ENCODE assay signal across 8 cellular contexts in genomic region chr1:162561037-162561615, GRCh38. TPM values are rescaled to one million over a fixed set of nuclear protein-coding genes. Genes with fewer than 3 reads are reported as not detected.
DNase-seq lines count a peak whose midpoint lies in the region; ATAC-seq and TF ChIP-seq lines count a peak whose summit lies in the region.

No MANE protein-coding gene starts in this region.

- peaks cover 1% of the 10 kb centered on the region for H3K36me3 Mint-ChIP-seq in activated naive CD4-positive, alpha-beta T cell treated with anti-CD3 and anti-CD28 coated beads for 36 hours (ENCODE audit: low read depth)

- no peaks in the 10 kb centered on the region for H3K9me3 Mint-ChIP-seq in activated naive CD4-positive, alpha-beta T cell treated with anti-CD3 and anti-CD28 coated beads for 36 hours

- H3K27me3 Mint-ChIP-seq in activated naive CD4-positive, alpha-beta T cell treated with anti-CD3 and anti-CD28 coated beads for 36 hours (ENCODE audit: low read depth) = no peaks in the 10 kb centered on the region

- H3K9me3 ChIP-seq in SJSA1 (replicated peaks) (no peaks in the 10 kb centered on the region), gastroesophageal sphincter (no peaks in the 10 kb centered on the region)

- CTCF ChIA-PET in activated naive CD4-positive, alpha-beta T cell treated with anti-CD3 and anti-CD28 coated beads for 36 hours (lab: Charles Lee) = no interaction called here

- H3K27me3 ChIP-seq in SJSA1 (replicated peaks) = no peaks in the 10 kb centered on the region
- no peaks in the 10 kb centered on the region for H3K27me3 ChIP-seq in gastroesophageal sphincter

- WGBS in gastroesophageal sphincter (ENCODE audit: low coverage in 1 of 2), 2 donors = no CpG with 5 or more reads among the region's 53 CpGs

- H3K27ac ChIP-seq in SJSA1 (peak overlapping the region; percentile 92), gastroesophageal sphincter (peak overlapping the region; percentile 90 to 99 (median 97))

- DNase-seq in GM04503 (ENCODE audit: low read depth) = peak; percentile 84
- DNase-seq in HFF-Myc (ENCODE audit: extremely low read depth, low read depth) = peak; percentile 78
- peak; percentile 93 for DNase-seq in MV-4-11 (lab: John Stamatoyannopoulos, UW)
- DNase-seq in SJSA1 (ENCODE audit: low read depth in 1 of 2, low spot score in 2 of 2) = peak; percentile 96 to 99
- peak; percentile 98 for DNase-seq in activated naive CD4-positive, alpha-beta T cell treated with anti-CD3 and anti-CD28 coated beads for 36 hours
- peak; percentile 67 for DNase-seq in non-pigmented ciliary epithelial cell (ENCODE audit: low read depth)
- peak; percentile 96 for DNase-seq in superior temporal gyrus (ENCODE audit: extremely low spot score)

- no peak for TF ChIP-seq EP300 in gastroesophageal sphincter (IDR thresholded peaks at IDR 0.05)

- peaks cover 35% of the 10 kb centered on the region for H3K4me1 Mint-ChIP-seq in activated naive CD4-positive, alpha-beta T cell treated with anti-CD3 and anti-CD28 coated beads for 36 hours (ENCODE audit: low read depth)

- H3K4me3 ChIP-seq in HFF-Myc (replicated peaks; ENCODE audit: low read depth, low read length) (peak overlapping the region; percentile 91), SJSA1 (peak overlapping the region; percentile 84), gastroesophageal sphincter (peak overlapping the region; percentile 49 to 95)

- intact Hi-C loops in activated naive CD4-positive, alpha-beta T cell treated with anti-CD3 and anti-CD28 coated beads for 36 hours (cut with micrococcal nuclease) = loop anchor here (1.0 to 10.0 kb wide), 7 partner anchors 64 to 949 kb away; partner anchors contain the start of genes ATF6, HSD17B7, NOS1AP and NUF2

- H3K36me3 ChIP-seq in SJSA1 (peaks cover 22% of the 10 kb centered on the region), gastroesophageal sphincter (peaks cover 0 to 3% of the 10 kb centered on the region in 2 donors)

- TF ChIP-seq POLR2A in gastroesophageal sphincter (IDR thresholded peaks at IDR 0.05) = peak; percentile 76

- TF ChIP-seq CTCF in HFF-Myc (IDR thresholded peaks at IDR 0.05; ENCODE audit: low read depth, low read length, missing control alignments) (no peak), gastroesophageal sphincter (IDR thresholded peaks at IDR 0.05) (peak in 2 of 4 experiments; percentile 6 to 19)

- H3K4me3 Mint-ChIP-seq in activated naive CD4-positive, alpha-beta T cell treated with anti-CD3 and anti-CD28 coated beads for 36 hours = peak overlapping the region; percentile 92

- peak; percentile 95 for ATAC-seq in gastroesophageal sphincter

- peak overlapping the region; percentile 91 for H3K27ac Mint-ChIP-seq in activated naive CD4-positive, alpha-beta T cell treated with anti-CD3 and anti-CD28 coated beads for 36 hours

- H3K4me1 ChIP-seq in SJSA1 (replicated peaks) = peaks cover 11% of the 10 kb centered on the region
- peaks cover 6 to 51% (median 6%) of the 10 kb centered on the region in 3 donors for H3K4me1 ChIP-seq in gastroesophageal sphincter

RNA-seq across cellular contexts. Expression of gene UAP1, which starts 0.4 kb away (rescaled TPM):
- 159 and 168 TPM in 2 replicates for total RNA-seq in SJSA1 (2014; rRNA removed; shearing (Covaris generic))
- 10 to 100 TPM; 22.6 TPM for total RNA-seq in activated naive CD4-positive, alpha-beta T cell treated with anti-CD3 and anti-CD28 coated beads for 36 hours
- total RNA-seq in gastroesophageal sphincter = 100 to 1,000 TPM in 2 of 4 donors, 10 to 100 TPM in 2; 60.7 to 194 (median 102) TPM

Comparison
In these comparisons a context has a peak if more than half of its experiments do, and no peak if none do; other contexts are left out.
1. Peak in every context shown above with its lines: DNase-seq, ATAC-seq, H3K4me3 ChIP-seq and H3K27ac ChIP-seq.